Comparison of ENCODE assay signal across 8 cellular contexts in the genomic region with DNA sequence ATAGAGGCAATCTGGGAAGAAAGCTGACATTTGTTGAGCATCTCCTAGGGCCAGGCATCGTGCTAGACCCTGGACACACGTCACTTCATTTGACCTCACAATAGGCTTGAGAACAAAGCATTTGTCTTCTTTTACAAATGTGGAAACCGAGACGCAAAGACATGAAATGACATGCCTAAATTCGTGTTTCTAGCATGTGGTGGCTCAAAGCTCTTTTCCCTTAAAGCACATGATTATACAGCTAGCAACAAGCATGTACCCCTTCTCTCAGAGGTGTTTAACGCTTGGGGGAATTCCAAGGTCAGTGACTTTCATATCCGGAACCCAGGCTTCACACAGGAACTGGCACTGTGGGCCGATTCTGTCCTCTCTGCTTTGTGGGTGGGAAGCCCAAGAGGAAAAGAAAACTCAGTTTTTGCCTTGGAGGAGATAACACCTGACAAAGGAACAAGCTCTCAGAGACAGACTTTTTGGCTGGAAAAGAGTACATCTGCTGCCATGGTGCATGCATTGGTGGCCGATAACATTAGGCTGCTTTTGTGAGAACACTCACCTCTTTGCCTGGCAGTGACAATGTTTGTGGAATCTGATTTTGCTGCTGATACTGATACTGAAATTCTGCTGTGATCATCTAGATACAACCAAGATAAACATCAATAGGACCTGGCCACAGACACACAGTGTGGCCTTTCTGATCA.
DNase-seq lines count a peak whose midpoint lies in the region; ATAC-seq lines count a peak whose summit lies in the region.

No MANE protein-coding gene starts in this region.

- ATAC-seq in GM18861 (IDR thresholded peaks at IDR 0.05; ENCODE audit: unreplicated experiment) (peak; percentile 68), HG03039 (IDR thresholded peaks at IDR 0.05; ENCODE audit: unreplicated experiment) (peak; percentile 59)

- peak; percentile 55 for DNase-seq in activated CD8-positive, alpha-beta memory T cell treated with anti-CD3 and anti-CD28 coated beads, Interleukin-2, amount 50 U/mL, for 4 hours
- peak; percentile 76 for DNase-seq in stimulated activated CD4-positive, alpha-beta T cell treated with anti-CD3 and anti-CD28 coated beads, Interleukin-15, amount 100 ng/mL, for 24 hours
- DNase-seq in NCI-H82 (lab: John Stamatoyannopoulos, UW) (no peak), HuH-7 (ENCODE audit: low spot score) (no peak), NCI-H2196 (lab: John Stamatoyannopoulos, UW; ENCODE audit: unreplicated experiment) (no peak), GF-D8 (lab: John Stamatoyannopoulos, UW) (no peak)

Comparison
In these comparisons a context has a peak if more than half of its experiments do, and no peak if none do; other contexts are left out.
1. DNase-seq: peak in activated CD8-positive, alpha-beta memory T cell treated with anti-CD3 and anti-CD28 coated beads, Interleukin-2, amount 50 U/mL, for 4 hours (single experiment) and stimulated activated CD4-positive, alpha-beta T cell treated with anti-CD3 and anti-CD28 coated beads, Interleukin-15, amount 100 ng/mL, for 24 hours (single experiment); none in NCI-H82 (single experiment), HuH-7 (single experiment), NCI-H2196 (single experiment) and GF-D8 (single experiment).